Comparison of ENCODE assay signal across 10 cellular contexts in genomic region chr11:128575956-128576340, GRCh38. TPM values are rescaled to one million over a fixed set of nuclear protein-coding genes. Genes with fewer than 3 reads are reported as not detected.
DNase-seq lines count a peak whose midpoint lies in the region; ATAC-seq and TF ChIP-seq lines count a peak whose summit lies in the region.
"Had no signal": no experiment of that assay in that cellular context is flagged by ENCODE, and none has a peak within 500 bp of the region (broad histone marks: within the 10 kb centered on the region; RNA-seq: fewer than 3 reads in every experiment).

No MANE protein-coding gene starts in this region.

- H3K4me3 ChIP-seq in heart left ventricle (no peak overlapping the region), gastrocnemius medialis (no peak overlapping the region), PC-9 (no peak overlapping the region)

- H3K27me3 ChIP-seq in heart left ventricle, result no peaks in the 10 kb centered on the region
- H3K27me3 ChIP-seq in gastrocnemius medialis, result peaks cover 0 to 2% (median 0%) of the 10 kb centered on the region in 3 donors
- no peaks in the 10 kb centered on the region for H3K27me3 ChIP-seq in PC-9 (ENCODE audit: insufficient read depth, low read depth)

- H3K4me2 ChIP-seq in PC-9, result no peak overlapping the region

- H3K4me1 ChIP-seq in heart left ventricle, result peaks cover 0 to 62% (median 38%) of the 10 kb centered on the region in 12 donors
- peaks cover 0 to 31% of the 10 kb centered on the region in 2 donors for H3K4me1 ChIP-seq in gastrocnemius medialis
- H3K4me1 ChIP-seq in PC-9 (replicated peaks; ENCODE audit: insufficient read depth), result peaks cover 15% of the 10 kb centered on the region; the same call in 1 of the 2 replicates

- BruUV-seq in PC-9 (replicated peaks; lab: Mats Ljungman, UMichigan), result no TSS peak

- 26 to 29% (median 28%) methylated on average over 3 of the region's 3 CpGs for WGBS in heart left ventricle, 4 donors

- DNase-seq in NCI-H2029 treated with DMSO at 0.1 percent for 48 hours (lab: John Stamatoyannopoulos, UW) (peak; percentile 34), heart left ventricle (peak in 4 of 5 donors; percentile 62 to 78 (median 68)), gastrocnemius medialis (no peak), PC-9 (no peak), ureter (ENCODE audit: low spot score) (no peak), amygdala (lab: John Stamatoyannopoulos, UW) (no peak), NCI-H82 (lab: John Stamatoyannopoulos, UW) (no peak)
- DNase-seq: activated CD4-positive, alpha-beta T cell treated with anti-CD3 and anti-CD28 coated beads for 4 hours; stimulated activated CD4-positive, alpha-beta T cell treated with anti-CD3 and anti-CD28 coated beads, Interleukin-15, amount 100 ng/mL, for 24 hours had no signal

- no peaks in the 10 kb centered on the region for H4K20me1 ChIP-seq in PC-9 (ENCODE audit: insufficient read depth)

- no peaks in the 10 kb centered on the region for H3K9me2 ChIP-seq in PC-9 (ENCODE audit: insufficient read depth)

- no peaks in the 10 kb centered on the region for H3K79me2 ChIP-seq in PC-9 (ENCODE audit: low read depth)

- H2AFZ ChIP-seq in PC-9, result no peak overlapping the region

- TF ChIP-seq POLR2A in heart left ventricle (IDR thresholded peaks at IDR 0.05) (peak in 1 of 2 donors; percentile 38), gastrocnemius medialis (IDR thresholded peaks at IDR 0.05) (peak in 1 of 2 donors; percentile 17)

- intact Hi-C loops in heart left ventricle (cut with DNase I), result no loop called here
- intact Hi-C loops in gastrocnemius medialis (cut with DNase I; ENCODE audit: low total_unique reads), result no loop called here
- intact Hi-C loops in PC-9 (cut with micrococcal nuclease; ENCODE audit: unreplicated experiment), result no loop called here

- ATAC-seq in GM19467 (IDR thresholded peaks at IDR 0.05; ENCODE audit: unreplicated experiment), result peak; percentile 40
- ATAC-seq in heart left ventricle, result peak; percentile 87 to 96 (median 91)
- peak; percentile 81 to 83 for ATAC-seq in gastrocnemius medialis

- CTCF ChIA-PET in PC-9 (lab: Charles Lee), result no interaction called here

- no peaks in the 10 kb centered on the region for H3F3A ChIP-seq in PC-9 (ENCODE audit: insufficient read depth, low read depth)

- TF ChIP-seq CTCF in heart left ventricle (IDR thresholded peaks at IDR 0.05) (no peak), gastrocnemius medialis (IDR thresholded peaks at IDR 0.05 in 4 of 5, conservative IDR thresholded peaks at IDR 0.05 in 1 of 5) (no peak), PC-9 (conservative IDR thresholded peaks at IDR 0.05) (no peak)

- in situ Hi-C loops in gastrocnemius medialis (cut with MboI; ENCODE audit: low sequenced_read_pairs in 4 of 4), result loop anchor here in 1 of 4 donors (10.0 kb wide), 1 partner anchor 61 kb away; no protein-coding TSS in a partner anchor

- H3K9me3 ChIP-seq in heart left ventricle (peaks cover 0 to 10% (median 0%) of the 10 kb centered on the region in 12 donors), gastrocnemius medialis (no peaks in the 10 kb centered on the region), PC-9 (ENCODE audit: insufficient read depth, low read depth) (no peaks in the 10 kb centered on the region)

- H3K36me3 ChIP-seq in heart left ventricle (no peaks in the 10 kb centered on the region), gastrocnemius medialis (no peaks in the 10 kb centered on the region), PC-9 (ENCODE audit: low read depth) (no peaks in the 10 kb centered on the region)

- POLR2A ChIA-PET in PC-9 (lab: Charles Lee; ENCODE audit: unreplicated experiment), result interaction anchor here (0.6 kb wide), 1 partner anchor 43 kb away, joined by 8 read pairs; no protein-coding TSS in a partner anchor

- H3K27ac ChIP-seq in heart left ventricle (peak overlapping the region in 11 of 12 donors; percentile 35 to 74 (median 67)), gastrocnemius medialis (peak overlapping the region; percentile 2 to 50 (median 30)), PC-9 (no peak overlapping the region)

RNA-seq across cellular contexts. Expression of gene ETS1, which starts 11.4 kb away (rescaled TPM):
- 100 to 1,000 TPM in 1 of 9 donors, 10 to 100 TPM in 8; 39.3 to 101 (median 45.9) TPM for total RNA-seq in heart left ventricle
- polyA plus RNA-seq in heart left ventricle, result 10 to 100 TPM; 18.4 to 37.0 TPM
- 10 to 100 TPM; 16.8 to 24.9 (median 21.8) TPM for total RNA-seq in gastrocnemius medialis
- total RNA-seq in PC-9 (2021), result 18.9 and 23.3 TPM in 2 replicates
- total RNA-seq in ureter, result 112 TPM

Comparison
In these comparisons a context has a peak if more than half of its experiments do, and no peak if none do; other contexts are left out.
1. ATAC-seq: peak in every context shown above with its lines; median percentile 91 in heart left ventricle; 82 in gastrocnemius medialis; 40 in GM19467.
2. DNase-seq: peak in NCI-H2029 treated with DMSO at 0.1 percent for 48 hours (single experiment) and heart left ventricle (4 of 5); none in gastrocnemius medialis (0 of 2), PC-9 (0 of 2), ureter (single experiment), amygdala (0 of 56) and NCI-H82 (single experiment).